1 cellular context compared by ENCODE assay signal in genomic region chr16:24844101-24845030, GRCh38.
A peak's percentile ranks its signal among the peaks of the same experiment; 100 is the strongest.
TF ChIP-seq lines count a peak whose summit lies in the region.

No MANE protein-coding gene starts in this region.

TF ChIP-seq in K562, 482 proteins besides CTCF, POLR2A, EP300 and RAD21 (continued from another document and continues in another):
- TF ChIP-seq MGA (IDR thresholded peaks at IDR 0.05) (no peak; the same call in none of the 2 replicates), CBFA2T2 (conservative IDR thresholded peaks at IDR 0.05) (peak; percentile 94), SPI1 (IDR thresholded peaks at IDR 0.05; ENCODE audit: borderline replicate concordance, low read depth, low read length) (no peak), ZNF551 (CRISPR knock-in tag; IDR thresholded peaks at IDR 0.05) (no peak), PHF21A (IDR thresholded peaks at IDR 0.05; ENCODE audit: borderline replicate concordance, low read depth) (peak; percentile 98), ZNF143 (CRISPR knock-in tag; IDR thresholded peaks at IDR 0.05) (no peak), GTF2A2 (tag; IDR thresholded peaks at IDR 0.05) (no peak), NCOR1 (IDR thresholded peaks at IDR 0.05) (peak; percentile 79), SRSF9 (IDR thresholded peaks at IDR 0.05; ENCODE audit: borderline replicate concordance, low read depth, low read length) (no peak), HMBOX1 (IDR thresholded peaks at IDR 0.05) (peak; percentile 95), SMARCC2 (IDR thresholded peaks at IDR 0.05; ENCODE audit: low read depth) (peak; percentile 92), HMG20B (CRISPR knock-in tag; IDR thresholded peaks at IDR 0.05) (no peak), EHMT2 (IDR thresholded peaks at IDR 0.05) (peak; percentile 60), MTF1 (CRISPR knock-in tag; IDR thresholded peaks at IDR 0.05; ENCODE audit: borderline replicate concordance) (no peak), ZNF165 (CRISPR knock-in tag; IDR thresholded peaks at IDR 0.05; ENCODE audit: borderline replicate concordance) (no peak), ZNF444 (CRISPR knock-in tag; IDR thresholded peaks at IDR 0.05) (no peak), EP400 (IDR thresholded peaks at IDR 0.05) (peak; percentile 51; the same call in 1 of the 2 replicates), HBP1 (CRISPR knock-in tag; IDR thresholded peaks at IDR 0.05) (no peak), ZNF695 (CRISPR knock-in tag; IDR thresholded peaks at IDR 0.05) (no peak), MAFK (IDR thresholded peaks at IDR 0.05; ENCODE audit: low read length) (peak; percentile 90), ZNF311 (CRISPR knock-in tag; IDR thresholded peaks at IDR 0.05) (no peak), HOXB6 (CRISPR knock-in tag; IDR thresholded peaks at IDR 0.05; ENCODE audit: borderline replicate concordance) (no peak), FOXM1 (IDR thresholded peaks at IDR 0.05; ENCODE audit: low read depth) (no peak), FOXM1 (CRISPR knock-in tag; IDR thresholded peaks at IDR 0.05; ENCODE audit: low read depth) (no peak), SOX6 (IDR thresholded peaks at IDR 0.05) (peak; percentile 84), RBM25 (IDR thresholded peaks at IDR 0.05; ENCODE audit: low read depth, low read length, severe bottlenecking) (no peak), RREB1 (CRISPR knock-in tag; IDR thresholded peaks at IDR 0.05) (no peak), ZNF280A (IDR thresholded peaks at IDR 0.05; ENCODE audit: low read depth, partially characterized antibody) (no peak), ZNF197 (CRISPR knock-in tag; IDR thresholded peaks at IDR 0.05; ENCODE audit: low read depth) (no peak), ZZZ3 (IDR thresholded peaks at IDR 0.05) (no peak), ZNF280B (CRISPR knock-in tag; IDR thresholded peaks at IDR 0.05) (no peak), SIN3B (IDR thresholded peaks at IDR 0.05; ENCODE audit: low read depth) (no peak), ZNF217 (CRISPR knock-in tag; IDR thresholded peaks at IDR 0.05) (no peak), ZNF121 (CRISPR knock-in tag; conservative IDR thresholded peaks at IDR 0.05) (no peak), NFE2 (IDR thresholded peaks at IDR 0.05; ENCODE audit: low read depth) (peak; percentile 99), LARP7 (IDR thresholded peaks at IDR 0.05) (no peak), ZFP91 (CRISPR knock-in tag; IDR thresholded peaks at IDR 0.05) (no peak), FOS (IDR thresholded peaks at IDR 0.05; ENCODE audit: extremely low read depth, insufficient read length) (peak; percentile 76)
